16 cellular contexts compared by ENCODE assay signal in genomic region chr1:167991546-167991945, GRCh38.
"Had no signal": no experiment of that assay in that cellular context is flagged by ENCODE, and none has a peak within 500 bp of the region (broad histone marks: within the 10 kb centered on the region; RNA-seq: fewer than 3 reads in every experiment).

No MANE protein-coding gene starts in this region.

- H3K27ac ChIP-seq: epithelial cell of prostate, left ventricle myocardium inferior, ovary, psoas muscle had no signal

- DNase-seq: activated B cell treated with CpG ODN at 0.5 μM for 24 hours; activated CD4-positive, alpha-beta memory T cell treated with anti-CD3 and anti-CD28 coated beads for 36 hours; activated CD4-positive, alpha-beta T cell treated with anti-CD3 and anti-CD28 coated beads for 4 hours; activated T-cell treated with anti-CD3 and anti-CD28 coated beads for 4 hours; central memory CD4-positive, alpha-beta T cell; endodermal cell; immature natural killer cell; kidney glomerular epithelial cell; left ventricle myocardium inferior; ovary; psoas muscle; right cardiac atrium; stimulated activated CD4-positive, alpha-beta T cell treated with anti-CD3 and anti-CD28 coated beads, Interleukin-15, amount 100 ng/mL, for 24 hours; stimulated activated CD4-positive, alpha-beta T cell treated with anti-CD3 and anti-CD28 coated beads, Interleukin-4, amount 100 ng/mL, for 1 hour; T-cell had no signal

- H3K27me3 ChIP-seq: ovary had no signal

- ATAC-seq: right cardiac atrium, T-cell had no signal
